In the genomic region with DNA sequence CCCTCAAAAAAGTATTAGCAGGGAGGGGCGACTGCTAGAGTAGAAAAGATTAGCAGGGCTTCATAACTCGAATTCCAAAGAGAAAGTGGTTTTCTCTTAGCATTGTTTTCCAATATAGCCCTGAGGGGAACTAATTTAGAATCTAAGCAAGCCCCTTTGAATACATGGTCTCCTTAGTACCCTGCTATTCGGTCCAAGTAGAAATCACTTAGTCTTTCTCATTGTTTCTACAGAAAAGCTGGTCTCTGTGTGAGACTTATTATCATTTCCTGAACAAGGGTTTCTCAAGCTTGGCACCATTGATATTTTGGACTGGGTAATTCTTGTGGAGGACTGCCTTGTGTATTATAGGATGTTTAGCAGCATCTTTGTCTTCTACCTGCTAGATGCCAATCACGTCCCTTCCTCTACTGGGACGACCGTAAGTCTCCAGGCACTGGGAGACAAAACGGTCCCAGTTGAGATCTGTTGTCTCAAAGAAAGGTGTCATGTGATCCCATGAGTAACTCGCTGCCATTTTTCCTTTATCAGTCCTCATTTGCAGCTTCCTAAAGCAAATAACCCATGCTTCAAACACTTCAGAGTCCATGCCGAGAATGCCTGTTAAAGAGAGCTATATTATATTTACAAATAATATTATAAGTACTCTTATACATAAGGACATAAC, we compare ENCODE assay signal across 1 cellular context.
TF ChIP-seq lines count a peak whose summit lies in the region.

No MANE protein-coding gene starts in this region.

TF ChIP-seq in H1, 55 proteins besides CTCF, POLR2A, EP300 and RAD21:
- no peak for TF ChIP-seq SP2 (IDR thresholded peaks at IDR 0.05; ENCODE audit: low read length)
- no peak for TF ChIP-seq BACH1 (IDR thresholded peaks at IDR 0.05; ENCODE audit: low read length)
- no peak for TF ChIP-seq GTF2F1 (IDR thresholded peaks at IDR 0.05; ENCODE audit: borderline replicate concordance, low read depth, low read length)
- no peak for TF ChIP-seq CHD2 (IDR thresholded peaks at IDR 0.05; ENCODE audit: low read length)
- no peak for TF ChIP-seq KDM4A (IDR thresholded peaks at IDR 0.05; ENCODE audit: low read depth, low read length, severe bottlenecking)
- TF ChIP-seq POU5F1 (IDR thresholded peaks at IDR 0.05; ENCODE audit: low read depth, low read length): no peak
- no peak for TF ChIP-seq HDAC6 (IDR thresholded peaks at IDR 0.05; ENCODE audit: low read depth, low read length)
- no peak for TF ChIP-seq SAP30 (IDR thresholded peaks at IDR 0.05; ENCODE audit: insufficient read depth, insufficient replicate concordance, low read length)
- TF ChIP-seq CBX5 (IDR thresholded peaks at IDR 0.05; ENCODE audit: low read depth, low read length): no peak
- no peak for TF ChIP-seq CTBP2 (IDR thresholded peaks at IDR 0.05; ENCODE audit: borderline replicate concordance, insufficient read depth, insufficient read length, low read length)
- TF ChIP-seq KDM5A (IDR thresholded peaks at IDR 0.05; ENCODE audit: low read length): no peak
- no peak for TF ChIP-seq TCF12 (IDR thresholded peaks at IDR 0.05; ENCODE audit: low read depth, low read length)
- TF ChIP-seq TBP (IDR thresholded peaks at IDR 0.05; ENCODE audit: low read depth, low read length): no peak
- TF ChIP-seq SRF (IDR thresholded peaks at IDR 0.05; ENCODE audit: low read depth, low read length): no peak
